In the genomic region with DNA sequence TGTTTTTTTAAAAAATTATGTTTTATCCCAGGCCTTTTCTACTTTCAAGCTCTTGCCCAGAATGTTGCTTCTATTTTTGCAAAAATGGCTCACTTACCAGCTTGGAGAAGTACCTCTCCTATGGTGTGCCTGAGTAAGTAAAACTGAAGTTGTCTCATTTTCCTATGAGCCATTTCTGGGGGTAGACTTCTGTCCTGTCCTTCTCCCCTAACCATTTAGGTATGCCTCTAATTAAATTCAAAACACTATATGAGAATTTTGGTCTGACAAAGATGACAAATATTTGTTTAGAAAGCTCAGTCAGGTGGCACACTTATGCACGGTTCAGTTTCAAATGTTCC, we compare ENCODE assay signal across 10 cellular contexts.
"Had no signal": no experiment of that assay in that cellular context is flagged by ENCODE, and none has a peak within 500 bp of the region (broad histone marks: within the 10 kb centered on the region; RNA-seq: fewer than 3 reads in every experiment).

No MANE protein-coding gene starts in this region.

- H3K27ac Mint-ChIP-seq: dendritic cell treated with granulocyte-macrophage colony-stimulating factor and Interleukin-4, amounts not matched to agents 40 ng/mL and 50 ng/mL, for 4 days; immature natural killer cell; natural killer cell; type B pancreatic cell had no signal

- ATAC-seq: natural killer cell, right cardiac atrium had no signal

- H3K4me1 Mint-ChIP-seq: immature natural killer cell, natural killer cell had no signal

- H3K4me3 Mint-ChIP-seq: dendritic cell treated with granulocyte-macrophage colony-stimulating factor and Interleukin-4, amounts not matched to agents 40 ng/mL and 50 ng/mL, for 4 days; immature natural killer cell; natural killer cell; type B pancreatic cell had no signal

- H3K36me3 Mint-ChIP-seq: type B pancreatic cell had no signal

- DNase-seq: activated CD8-positive, alpha-beta memory T cell treated with anti-CD3 and anti-CD28 coated beads, Interleukin-2, amount 50 U/mL, for 48 hours; effector memory CD4-positive, alpha-beta T cell; head of caudate nucleus; immature natural killer cell; mesendoderm; natural killer cell; right cardiac atrium; stimulated activated naive CD4-positive, alpha-beta T cell had no signal

- H3K9me3 Mint-ChIP-seq: dendritic cell treated with granulocyte-macrophage colony-stimulating factor and Interleukin-4, amounts not matched to agents 40 ng/mL and 50 ng/mL, for 4 days; natural killer cell had no signal
